ENCODE assay signal across 9 cellular contexts in genomic region chr9:85715587-85715986, GRCh38. TPM values are rescaled to one million over a fixed set of nuclear protein-coding genes. Genes with fewer than 3 reads are reported as not detected.
DNase-seq lines count a peak whose midpoint lies in the region; ATAC-seq and TF ChIP-seq lines count a peak whose summit lies in the region.
"Had no signal": no experiment of that assay in that cellular context is flagged by ENCODE, and none has a peak within 500 bp of the region (broad histone marks: within the 10 kb centered on the region; RNA-seq: fewer than 3 reads in every experiment).

No MANE protein-coding gene starts in this region.

- H3K27ac ChIP-seq in OCI-LY3 (ENCODE audit: low read length) (peak overlapping the region; percentile 72), neutrophil (peak overlapping the region; percentile 89)

- DNase-seq in hypothalamus (lab: John Stamatoyannopoulos, UW) = no peak
- no peak for DNase-seq in HPDE6-E6E7 (ENCODE audit: extremely low spot score)
- DNase-seq in dermis blood vessel endothelial cell = no peak
- DNase-seq: activated naive CD8-positive, alpha-beta T cell treated with anti-CD3 and anti-CD28 coated beads, Interleukin-2, amount 10 ng/mL, durations not matched to agents 7 days and 5 days; NCI-H345 had no signal

- H3K4me2 ChIP-seq in OCI-LY3 (ENCODE audit: low read length) = peak overlapping the region; percentile 88

- H3K4me1 ChIP-seq in OCI-LY3 (ENCODE audit: low read length) = peaks cover 22% of the 10 kb centered on the region
- H3K4me1 ChIP-seq in neutrophil (ENCODE audit: control insufficient read depth in 1 of 2, insufficient read depth in 1 of 2, low read depth in 1 of 2, low read length in 1 of 2) = peaks cover 51 to 78% of the 10 kb centered on the region in 2 experiments

- peak overlapping the region; percentile 51 for H3K9ac ChIP-seq in OCI-LY3 (ENCODE audit: low read length)

- H2AFZ ChIP-seq in OCI-LY3 (ENCODE audit: low read depth, low read length) = no peak overlapping the region

- no peaks in the 10 kb centered on the region for H3K27me3 ChIP-seq in OCI-LY3 (ENCODE audit: low read depth, low read length)
- H3K27me3 ChIP-seq in neutrophil = no peaks in the 10 kb centered on the region

- H3K36me3 ChIP-seq in OCI-LY3 (replicated peaks; ENCODE audit: low read depth, low read length) (no peaks in the 10 kb centered on the region), neutrophil (peaks cover 10% of the 10 kb centered on the region)

- H3K4me3 ChIP-seq in OCI-LY3 (ENCODE audit: low read length) = peak overlapping the region; percentile 65
- H3K4me3 ChIP-seq in neutrophil (ENCODE audit: low read depth in 1 of 2, low read length in 1 of 2) = peak overlapping the region; percentile 6 to 39

- H3K79me2 ChIP-seq in OCI-LY3 (ENCODE audit: low read length) = no peaks in the 10 kb centered on the region

- ATAC-seq in GM18909 (IDR thresholded peaks at IDR 0.05; ENCODE audit: poor library complexity, unreplicated experiment) (peak; percentile 76), HG02798 (IDR thresholded peaks at IDR 0.05; ENCODE audit: poor library complexity, unreplicated experiment) (peak; percentile 64)

- H4K20me1 ChIP-seq in OCI-LY3 (ENCODE audit: insufficient read depth, low read length) = peaks cover 12% of the 10 kb centered on the region

- H3K9me3 ChIP-seq in OCI-LY3 (ENCODE audit: insufficient read depth, low read length) (no peaks in the 10 kb centered on the region), neutrophil (no peaks in the 10 kb centered on the region)

- TF ChIP-seq CTCF in OCI-LY3 (IDR thresholded peaks at IDR 0.05; ENCODE audit: low read depth, low read length) (no peak), neutrophil (IDR thresholded peaks at IDR 0.05) (no peak)

RNA-seq across cellular contexts. Expression of gene AGTPBP1, which starts 26.2 kb away (rescaled TPM):
- total RNA-seq in dermis blood vessel endothelial cell = 31.6 and 34.4 TPM in 2 replicates
